Comparison of ENCODE assay signal across 14 cellular contexts in genomic region chr19:41371541-41371940, GRCh38. TPM values are rescaled to one million over a fixed set of nuclear protein-coding genes. Genes with fewer than 3 reads are reported as not detected.
A peak's percentile ranks its signal among the peaks of the same experiment; 100 is the strongest.
DNase-seq lines count a peak whose midpoint lies in the region; ATAC-seq and TF ChIP-seq lines count a peak whose summit lies in the region.
"Had no signal": no experiment of that assay in that cellular context is flagged by ENCODE, and none has a peak within 500 bp of the region (broad histone marks: within the 10 kb centered on the region; RNA-seq: fewer than 3 reads in every experiment).

No MANE protein-coding gene starts in this region.

- POLR2A ChIA-PET in HEK293 (lab: Yijun Ruan, JAX), result interaction anchor here (0.6 to 3.3 kb wide), 2 partner anchors 8 to 500 kb away, joined by 3 to 13 read pairs; partner anchors contain the start of gene B9D2
- POLR2A ChIA-PET in WTC11 (lab: Charles Lee), result no interaction called here

- H3K9me3 Mint-ChIP-seq in WTC11 (no peaks in the 10 kb centered on the region), nephron progenitor cell (no peaks in the 10 kb centered on the region), mesothelial cell of epicardium (no peaks in the 10 kb centered on the region)
- H3K9me3 Mint-ChIP-seq in stimulated activated memory B cell treated with anti-CD40 and anti-IgM and Interleukin-4, amounts not matched to agents 10 μg/mL and 1 μg/mL and 100 μg/mL, for 72 hours, result no peaks in the 10 kb centered on the region
- H3K9me3 Mint-ChIP-seq: CD4-positive, alpha-beta memory T cell had no signal

- DNase-seq in WTC11 (ENCODE audit: low spot score), result no peak
- no peak for DNase-seq in nephron progenitor cell
- DNase-seq in mesothelial cell of epicardium (ENCODE audit: low spot score in 2 of 2, unreplicated experiment in 2 of 2), result no peak
- no peak for DNase-seq in SJCRH30
- DNase-seq: BE2C; CD4-positive, alpha-beta memory T cell; DMS79; GM23248; H7 had no signal

- H3K4me3 Mint-ChIP-seq in WTC11 (no peak overlapping the region), nephron progenitor cell (no peak overlapping the region), mesothelial cell of epicardium (no peak overlapping the region)
- no peak overlapping the region for H3K4me3 Mint-ChIP-seq in stimulated activated memory B cell treated with anti-CD40 and anti-IgM and Interleukin-4, amounts not matched to agents 10 μg/mL and 1 μg/mL and 100 μg/mL, for 72 hours
- H3K4me3 Mint-ChIP-seq: CD4-positive, alpha-beta memory T cell had no signal

- H3K4me1 Mint-ChIP-seq in WTC11, result peaks cover 4% of the 10 kb centered on the region
- peaks cover 12% of the 10 kb centered on the region for H3K4me1 Mint-ChIP-seq in nephron progenitor cell
- H3K4me1 Mint-ChIP-seq in stimulated activated memory B cell treated with anti-CD40 and anti-IgM and Interleukin-4, amounts not matched to agents 10 μg/mL and 1 μg/mL and 100 μg/mL, for 72 hours, result peaks cover 25% of the 10 kb centered on the region
- H3K4me1 Mint-ChIP-seq in mesothelial cell of epicardium, result peaks cover 15% of the 10 kb centered on the region

- H3K27ac Mint-ChIP-seq in WTC11 (peak overlapping the region; percentile 29; the same call in 1 of the 2 replicates), nephron progenitor cell (peak overlapping the region; percentile 33), mesothelial cell of epicardium (no peak overlapping the region)
- H3K27ac Mint-ChIP-seq in stimulated activated memory B cell treated with anti-CD40 and anti-IgM and Interleukin-4, amounts not matched to agents 10 μg/mL and 1 μg/mL and 100 μg/mL, for 72 hours, result peak overlapping the region; percentile 23
- H3K27ac Mint-ChIP-seq: CD4-positive, alpha-beta memory T cell had no signal

- H3K27me3 ChIP-seq in SJCRH30, result no peaks in the 10 kb centered on the region
- H3K27me3 ChIP-seq: BE2C had no signal

- H3K27ac ChIP-seq in HEK293 (ENCODE audit: extremely low read depth, low read depth, low read length) (no peak overlapping the region), SJCRH30 (no peak overlapping the region)
- H3K27ac ChIP-seq: A549, C4-2B, GM23248 had no signal

- no peaks in the 10 kb centered on the region for H3K36me3 Mint-ChIP-seq in WTC11
- peaks cover 10% of the 10 kb centered on the region for H3K36me3 Mint-ChIP-seq in nephron progenitor cell (ENCODE audit: low read depth)
- no peaks in the 10 kb centered on the region for H3K36me3 Mint-ChIP-seq in stimulated activated memory B cell treated with anti-CD40 and anti-IgM and Interleukin-4, amounts not matched to agents 10 μg/mL and 1 μg/mL and 100 μg/mL, for 72 hours
- peaks cover 4% of the 10 kb centered on the region for H3K36me3 Mint-ChIP-seq in mesothelial cell of epicardium
- H3K36me3 Mint-ChIP-seq: CD4-positive, alpha-beta memory T cell had no signal

- H3K36me3 ChIP-seq in HEK293 (ENCODE audit: control insufficient read depth in 2 of 2, insufficient read depth in 1 of 2, low read length in 2 of 2) (no peaks in the 10 kb centered on the region; a peak in 1 of 3 replicates), SJCRH30 (no peaks in the 10 kb centered on the region)
- H3K36me3 ChIP-seq: BE2C had no signal

- H3K4me1 ChIP-seq in HEK293 (ENCODE audit: control insufficient read depth, insufficient read depth, low read length) (peaks cover 20% of the 10 kb centered on the region), SJCRH30 (peaks cover 14% of the 10 kb centered on the region)

- no peak for ATAC-seq in WTC11
- no peak for ATAC-seq in stimulated activated memory B cell treated with anti-CD40 and anti-IgM and Interleukin-4, amounts not matched to agents 10 μg/mL and 1 μg/mL and 100 μg/mL, for 72 hours
- ATAC-seq: A549, GM12878 had no signal

- peaks cover 3% of the 10 kb centered on the region; the same call in 1 of the 2 replicates for H3K27me3 Mint-ChIP-seq in WTC11 (ENCODE audit: low read depth)
- H3K27me3 Mint-ChIP-seq in nephron progenitor cell (ENCODE audit: low read depth, poor library complexity), result peaks cover 3% of the 10 kb centered on the region
- H3K27me3 Mint-ChIP-seq in stimulated activated memory B cell treated with anti-CD40 and anti-IgM and Interleukin-4, amounts not matched to agents 10 μg/mL and 1 μg/mL and 100 μg/mL, for 72 hours, result no peaks in the 10 kb centered on the region
- H3K27me3 Mint-ChIP-seq in mesothelial cell of epicardium (ENCODE audit: low read depth), result no peaks in the 10 kb centered on the region
- H3K27me3 Mint-ChIP-seq: CD4-positive, alpha-beta memory T cell had no signal

- TF ChIP-seq CTCF in HEK293 (tag by site-specific recombination; IDR thresholded peaks at IDR 0.05) (no peak), WTC11 (IDR thresholded peaks at IDR 0.05) (no peak), nephron progenitor cell (IDR thresholded peaks at IDR 0.05) (no peak), mesothelial cell of epicardium (IDR thresholded peaks at IDR 0.05; ENCODE audit: unreplicated experiment) (no peak)

- H3K4me3 ChIP-seq in HEK293 (ENCODE audit: low read depth, low read length), result no peak overlapping the region
- no peak overlapping the region for H3K4me3 ChIP-seq in SJCRH30
- H3K4me3 ChIP-seq: A549, GM12878, GM23248 had no signal

- CTCF ChIA-PET in HEK293 (lab: Yijun Ruan, JAX) (no interaction called here), WTC11 (lab: Charles Lee) (interaction anchor here (0.6 kb wide), 1 partner anchor 76 kb away, joined by 3 read pairs; no protein-coding TSS in a partner anchor)

- H3K9me3 ChIP-seq in HEK293 (ENCODE audit: control insufficient read depth, insufficient read depth, low read depth, low read length), result no peaks in the 10 kb centered on the region
- H3K9me3 ChIP-seq in SJCRH30 (replicated peaks), result no peaks in the 10 kb centered on the region
- H3K9me3 ChIP-seq: A549, BE2C had no signal

TF ChIP-seq in HEK293, 187 proteins besides CTCF, POLR2A, EP300 and RAD21:
- peak; percentile 8; the same call in 1 of the 2 replicates for TF ChIP-seq ZNF366 (tag by site-specific recombination; conservative IDR thresholded peaks at IDR 0.05)
- TF ChIP-seq ZNF114 (tag by site-specific recombination; IDR thresholded peaks at IDR 0.05), result no peak

TF ChIP-seq in WTC11, 78 proteins besides CTCF, POLR2A, EP300 and RAD21:
- TF ChIP-seq TEAD4 (CRISPR knock-in tag; IDR thresholded peaks at IDR 0.05) (no peak), EMX1 (CRISPR knock-in tag; IDR thresholded peaks at IDR 0.05) (no peak), USF2 (CRISPR knock-in tag; IDR thresholded peaks at IDR 0.05) (no peak), NR2C2 (CRISPR knock-in tag; IDR thresholded peaks at IDR 0.05) (no peak), JAZF1 (CRISPR knock-in tag; IDR thresholded peaks at IDR 0.05) (no peak), NFE2L1 (CRISPR knock-in tag; IDR thresholded peaks at IDR 0.05) (no peak)

RNA-seq across cellular contexts. Expression of gene TMEM91, which starts 4.8 kb away (rescaled TPM):
- total RNA-seq in WTC11 (2021) (5.3 to 6.0 TPM (median 5.3 TPM) in 3 replicates), mesothelial cell of epicardium (16.2 to 19.7 TPM (median 18.3 TPM) in 3 replicates)
- total RNA-seq in SJCRH30 (2014; rRNA removed; shearing (Covaris generic)), result 1.6 and 1.7 TPM in 2 replicates

RNA-seq across cellular contexts. Expression of gene B9D2, which starts 7.6 kb away (rescaled TPM):
- 4.5 to 6.3 TPM (median 4.7 TPM) in 3 replicates for total RNA-seq in WTC11 (2021)
- total RNA-seq in mesothelial cell of epicardium, result 4.8 to 5.6 TPM (median 5.5 TPM) in 3 replicates
- 2.8 and 2.9 TPM in 2 replicates for total RNA-seq in SJCRH30 (2014; rRNA removed; shearing (Covaris generic))

RNA-seq across cellular contexts. Expression of gene TGFB1, which starts 17.8 kb away (rescaled TPM):
- total RNA-seq in WTC11 (2021), result 10.4 to 11.8 TPM (median 11.0 TPM) in 3 replicates
- 24.9 to 26.5 TPM (median 25.2 TPM) in 3 replicates for total RNA-seq in mesothelial cell of epicardium
- 11.0 and 12.7 TPM in 2 replicates for total RNA-seq in SJCRH30 (2014; rRNA removed; shearing (Covaris generic))

RNA-seq across cellular contexts. Expression of gene EXOSC5, which starts 25.6 kb away (rescaled TPM):
- total RNA-seq in WTC11 (2021) (56.4 to 60.3 TPM (median 56.6 TPM) in 3 replicates), mesothelial cell of epicardium (12.2 to 17.0 TPM (median 12.5 TPM) in 3 replicates)
- 59.9 and 68.6 TPM in 2 replicates for total RNA-seq in SJCRH30 (2014; rRNA removed; shearing (Covaris generic))

RNA-seq across cellular contexts. Expression of gene BCKDHA, which starts 26.1 kb away (rescaled TPM):
- 18.8 to 34.8 TPM (median 32.6 TPM) in 3 replicates for total RNA-seq in WTC11 (2021)
- total RNA-seq in mesothelial cell of epicardium, result 22.6 to 27.2 TPM (median 22.8 TPM) in 3 replicates
- total RNA-seq in SJCRH30 (2014; rRNA removed; shearing (Covaris generic)), result 59.3 and 64.2 TPM in 2 replicates
